15 cellular contexts compared by ENCODE assay signal in the genomic region with DNA sequence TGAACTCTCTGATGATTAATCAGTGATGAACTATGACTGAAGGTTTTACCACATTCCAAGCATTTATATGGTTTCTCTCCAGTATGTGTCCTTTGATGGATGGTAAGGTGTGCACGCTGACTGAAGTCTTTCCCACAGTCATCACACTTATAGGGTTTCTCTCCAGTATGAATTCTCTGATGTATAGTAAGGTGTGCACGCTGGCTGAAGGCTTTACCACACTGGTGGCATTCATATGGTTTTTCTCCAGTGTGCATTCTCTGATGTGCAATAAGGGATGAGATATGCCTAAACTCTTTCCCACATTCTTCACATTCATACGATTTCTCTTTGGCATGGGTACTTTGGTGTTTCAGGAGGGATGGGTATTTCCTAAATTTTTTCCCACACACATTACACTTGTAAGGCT. TPM values are rescaled to one million over a fixed set of nuclear protein-coding genes. Genes with fewer than 3 reads are reported as not detected.
DNase-seq lines count a peak whose midpoint lies in the region; ATAC-seq, FAIRE-seq and TF ChIP-seq lines count a peak whose summit lies in the region.
"Had no signal": no experiment of that assay in that cellular context is flagged by ENCODE, and none has a peak within 500 bp of the region (broad histone marks: within the 10 kb centered on the region; RNA-seq: fewer than 3 reads in every experiment).

No MANE protein-coding gene starts in this region.

- DNase-seq in A549 (ENCODE audit: low read depth in 1 of 2, low spot score in 1 of 2) (peak in 1 of 2 experiments; percentile 24), K562 (ENCODE audit: extremely low read depth in 1 of 4, low spot score in 3 of 4) (no peak), mesendoderm (no peak), D721Med (ENCODE audit: insufficient read length, low spot score) (no peak), heart left ventricle (no peak)
- DNase-seq: 8988T; ACHN; CD4-positive, alpha-beta memory T cell; DND-41; GDM1; GM23248; IMR-90 had no signal

- TF ChIP-seq RAD21 in A549 (conservative IDR thresholded peaks at IDR 0.05 in 1 of 2, IDR thresholded peaks at IDR 0.05 in 1 of 2) (no peak), K562 (CRISPR knock-in tag; conservative IDR thresholded peaks at IDR 0.05 in 1 of 2, IDR thresholded peaks at IDR 0.05 in 1 of 2) (no peak)

- H3K4ac ChIP-seq in mesendoderm (ENCODE audit: low read depth, low read length): no peak overlapping the region

- H3K27ac ChIP-seq in A549 (no peak overlapping the region), HEK293 (ENCODE audit: extremely low read depth, low read depth, low read length) (no peak overlapping the region), K562 (ENCODE audit: extremely low read depth, low read depth, low read length) (no peak overlapping the region), mesendoderm (ENCODE audit: low read depth, low read length) (no peak overlapping the region), heart left ventricle (no peak overlapping the region)
- H3K27ac ChIP-seq: C4-2B, GM23248 had no signal

- H3K4me1 ChIP-seq in A549 (no peaks in the 10 kb centered on the region), HEK293 (ENCODE audit: control insufficient read depth, insufficient read depth, low read length) (no peaks in the 10 kb centered on the region), K562 (replicated peaks in 1 of 2; ENCODE audit: control insufficient read depth in 2 of 2, insufficient read depth in 2 of 2, low read length in 2 of 2) (no peaks in the 10 kb centered on the region), mesendoderm (ENCODE audit: control insufficient read depth, low read depth, low read length) (no peaks in the 10 kb centered on the region), heart left ventricle (no peaks in the 10 kb centered on the region)

- TF ChIP-seq CTCF in A549 (IDR thresholded peaks at IDR 0.05) (no peak), HEK293 (tag by site-specific recombination; IDR thresholded peaks at IDR 0.05) (no peak), K562 (IDR thresholded peaks at IDR 0.05 in 2 of 3, conservative IDR thresholded peaks at IDR 0.05 in 1 of 3; ENCODE audit: insufficient read depth in 2 of 3, low read depth in 1 of 3, low read length in 3 of 3) (no peak), D721Med (IDR thresholded peaks at IDR 0.05; ENCODE audit: insufficient read depth, missing control alignments) (no peak), heart left ventricle (IDR thresholded peaks at IDR 0.05) (no peak)

- H3K56ac ChIP-seq in mesendoderm (ENCODE audit: low read length): no peak overlapping the region

- intact Hi-C loops in K562 (cut with micrococcal nuclease) (no loop called here), heart left ventricle (cut with DNase I) (no loop called here)

- no peaks in the 10 kb centered on the region for H3K9me1 ChIP-seq in K562 (ENCODE audit: control insufficient read depth, insufficient read depth, low read length)

- H3K79me2 ChIP-seq in K562 (ENCODE audit: control insufficient read depth, insufficient read depth, low read length): no peaks in the 10 kb centered on the region
- H3K79me2 ChIP-seq in mesendoderm (ENCODE audit: control insufficient read depth, insufficient read depth, low read length): no peaks in the 10 kb centered on the region

- CTCF ChIA-PET in A549 (lab: Yijun Ruan, JAX) (no interaction called here), HEK293 (lab: Yijun Ruan, JAX) (no interaction called here), K562 (lab: Yijun Ruan, JAX; ENCODE audit: low intra/inter-chr PET ratio) (no interaction called here)

- no peak overlapping the region for H3K18ac ChIP-seq in mesendoderm (ENCODE audit: low read length)

- no TSS peak for BruUV-seq in K562 (replicated peaks; lab: Mats Ljungman, UMichigan)

- TF ChIP-seq POLR2A in A549 (IDR thresholded peaks at IDR 0.05; ENCODE audit: low read length) (no peak), K562 (conservative IDR thresholded peaks at IDR 0.05) (no peak), heart left ventricle (IDR thresholded peaks at IDR 0.05) (no peak)

- TF ChIP-seq EP300 in A549 (IDR thresholded peaks at IDR 0.05): no peak
- no peak for TF ChIP-seq EP300 in K562 (IDR thresholded peaks at IDR 0.05; ENCODE audit: low read length)

- in situ Hi-C loops in K562 (cut with MboI): no loop called here

- H3K9me3 ChIP-seq in A549 (peaks cover 99% of the 10 kb centered on the region), HEK293 (ENCODE audit: control insufficient read depth, insufficient read depth, low read depth, low read length) (peaks cover 24% of the 10 kb centered on the region), K562 (replicated peaks; ENCODE audit: control insufficient read depth, insufficient read depth, low read depth, low read length) (peaks cover 8% of the 10 kb centered on the region), heart left ventricle (peaks cover 12 to 100% (median 96%) of the 10 kb centered on the region in 12 donors)

- ATAC-seq in A549 (no peak), K562 (no peak), GM18858 (IDR thresholded peaks at IDR 0.05; ENCODE audit: unreplicated experiment) (no peak), heart left ventricle (no peak)

- peaks cover 51 to 55% of the 10 kb centered on the region in 2 experiments for H3K36me3 ChIP-seq in HEK293 (ENCODE audit: control insufficient read depth in 2 of 2, insufficient read depth in 1 of 2, low read length in 2 of 2)
- H3K36me3 ChIP-seq in K562 (ENCODE audit: control insufficient read depth, insufficient read depth, low read length): no peaks in the 10 kb centered on the region
- no peaks in the 10 kb centered on the region for H3K36me3 ChIP-seq in mesendoderm (ENCODE audit: control insufficient read depth, insufficient read depth, low read length)
- H3K36me3 ChIP-seq in heart left ventricle: peaks cover 6 to 65% (median 48%) of the 10 kb centered on the region in 9 donors

- H2AFZ ChIP-seq in K562 (ENCODE audit: low read depth, low read length): no peak overlapping the region
- H2AFZ ChIP-seq: GM23248 had no signal

- WGBS in A549 (ENCODE audit: missing lambda C conversion rate): 85% methylated on average over 3 of the region's 3 CpGs
- WGBS in K562 (ENCODE audit: insufficient coverage, low coverage, missing lambda C conversion rate): 3% methylated on average over 3 of the region's 3 CpGs
- no CpG with 5 or more reads among the region's 3 CpGs for WGBS in mesendoderm (ENCODE audit: extremely low coverage, insufficient coverage, low lambda C conversion rate)
- 96 to 99% (median 97%) methylated on average over 3 of the region's 3 CpGs for WGBS in heart left ventricle, 4 donors

- H3K27me3 ChIP-seq in K562 (ENCODE audit: control insufficient read depth in 2 of 2, insufficient read depth in 2 of 2, low read length in 2 of 2) (no peaks in the 10 kb centered on the region), mesendoderm (ENCODE audit: insufficient read depth, low read length, poor library complexity) (no peaks in the 10 kb centered on the region), heart left ventricle (no peaks in the 10 kb centered on the region)

- H2AK5ac ChIP-seq in mesendoderm (ENCODE audit: low read length): no peak overlapping the region

- H2BK5ac ChIP-seq in mesendoderm (ENCODE audit: low read length): no peak overlapping the region

- no peak overlapping the region for H3K4me2 ChIP-seq in A549
- no peak overlapping the region for H3K4me2 ChIP-seq in K562 (ENCODE audit: insufficient read depth, low read length)
- H3K4me2 ChIP-seq in mesendoderm (ENCODE audit: low read length): no peak overlapping the region

- no peak overlapping the region for H3K23ac ChIP-seq in mesendoderm (ENCODE audit: low read length)

- H2BK15ac ChIP-seq in mesendoderm (replicated peaks; ENCODE audit: low read depth): no peak overlapping the region

- no peak overlapping the region for H3K9ac ChIP-seq in K562 (ENCODE audit: insufficient read depth in 1 of 2, low read depth in 2 of 2, low read length in 2 of 2)
- H3K9ac ChIP-seq in mesendoderm (ENCODE audit: low read length): no peak overlapping the region
- H3K9ac ChIP-seq: GM23248 had no signal

- no peak overlapping the region for H4K8ac ChIP-seq in mesendoderm (ENCODE audit: low read depth, low read length)

- POLR2A ChIA-PET in A549 (lab: Yijun Ruan, JAX) (no interaction called here), HEK293 (lab: Yijun Ruan, JAX) (no interaction called here), K562 (lab: Yijun Ruan, JAX) (no interaction called here)

- H3K4me3 ChIP-seq in A549 (no peak overlapping the region), HEK293 (ENCODE audit: low read depth, low read length) (no peak overlapping the region), K562 (no peak overlapping the region), mesendoderm (ENCODE audit: low read length) (peak overlapping the region; percentile 2), heart left ventricle (no peak overlapping the region)
- H3K4me3 ChIP-seq: GM23248 had no signal

- FAIRE-seq in A549 (lab: Jason Lieb, UNC) (no peak), K562 (lab: Jason Lieb, UNC) (no peak), D721Med (lab: Jason Lieb, UNC) (no peak)

- no peak overlapping the region for H2BK120ac ChIP-seq in mesendoderm (ENCODE audit: low read depth, low read length)

- no peaks in the 10 kb centered on the region for H4K20me1 ChIP-seq in K562 (replicated peaks; ENCODE audit: control insufficient read depth, insufficient read depth, low read length)

- H3K79me1 ChIP-seq in mesendoderm (ENCODE audit: low read length): no peaks in the 10 kb centered on the region

- no peak overlapping the region for H4K5ac ChIP-seq in mesendoderm (ENCODE audit: low read length)

RNA-seq across cellular contexts. Expression of gene ZNF287, which starts 16.4 kb away (rescaled TPM):
- polyA plus RNA-seq in A549 (2011; rRNA removed) (16.7 and 17.0 TPM in 2 replicates), A549 (2017; fragmentation: RNase III; extraction: RNeasy Plus Mini Kit Qiagen cat#74134 plus additional on column Dnase treatment) (11.7 to 13.5 TPM (median 12.1 TPM) in 3 replicates), K562 (2011; rRNA removed) (0.21 TPM in 1 of 2 replicates, not detected in the other), K562 (2014; fragmentation: Illumina TruSeq; extraction: Trizol) (0.06 and 0.19 TPM in 2 replicates), K562 (2014; fragmentation: Nextera tagmentation; extraction: Ambion mirVana) (under 1 TPM in 1 of 2 experiments, not detected in 1; 0.18 TPM), K562 (2014; rRNA removed) (0.01 and 0.08 TPM in 2 replicates), heart left ventricle (10 to 100 TPM in 1 of 2 donors, 1 to 10 TPM in 1; 6.1 to 11.8 TPM)
- polyA plus RNA-seq in A549 (2012; cell fraction: cytosol; rRNA removed): 6.0 and 8.4 TPM in 2 replicates
- 6.3 and 7.3 TPM in 2 replicates for polyA plus RNA-seq in A549 (2012; cell fraction: nucleus; rRNA removed)
- polyA minus RNA-seq in A549 (2011; rRNA and poly(A)+ RNA removed): 2.1 and 3.6 TPM in 2 replicates
- not detected in 2 replicates for total RNA-seq in K562 (2011; cell fraction: chromatin; rRNA removed; ENCODE audit: low replicate concordance)
- total RNA-seq in K562 (2011; cell fraction: nucleolus; rRNA removed): 0.13 and 0.67 TPM in 2 replicates
- not detected in 2 replicates for total RNA-seq in K562 (2011; cell fraction: nucleoplasm; rRNA removed)
- total RNA-seq in K562 (2014; rRNA removed) (0.04 and 0.27 TPM in 2 replicates), K562 (2014; rRNA removed; fragmentation: Illumina TruSeq; extraction: Trizol) (not detected in 2 replicates), K562 (2015; rRNA removed; fragmentation: Illumina TruSeq; extraction: Trizol) (0.14 TPM in 1 of 2 replicates, not detected in the other), K562 (2021) (0.18 and 0.22 TPM in 2 replicates), heart left ventricle (10 to 100 TPM in 5 of 9 donors, 1 to 10 TPM in 4; 3.8 to 14.7 (median 10.2) TPM)
- polyA plus RNA-seq in K562 (2011; cell fraction: cytosol; rRNA removed): 0.03 TPM in 1 of 2 replicates, not detected in the other
- 0.17 TPM in 1 of 2 replicates, not detected in the other for polyA plus RNA-seq in K562 (2011; cell fraction: nucleus; rRNA removed)
- 0.12 and 0.26 TPM in 2 replicates for polyA plus RNA-seq in K562 (2012)
- 0.18 TPM in 1 of 2 replicates, not detected in the other for polyA minus RNA-seq in K562 (2011; rRNA and poly(A)+ RNA removed)
- not detected in 2 replicates for polyA minus RNA-seq in K562 (2011; cell fraction: cytosol; rRNA and poly(A)+ RNA removed)
- polyA minus RNA-seq in K562 (2011; cell fraction: nucleus; rRNA and poly(A)+ RNA removed): 0.94 TPM in 1 of 2 replicates, not detected in the other
- polyA plus RNA-seq in mesendoderm (2013, experiment 1 of 2): 3.5 TPM
- polyA plus RNA-seq in mesendoderm (2013, experiment 2 of 2): 2.3 TPM

Comparison
In these comparisons a context has a peak if more than half of its experiments do, and no peak if none do; other contexts are left out.
1. RNA of gene ZNF287, which starts 16.4 kb away (polyA plus RNA-seq): 6.0 to 17.0 TPM in A549 and 6.1 to 11.8 TPM in heart left ventricle; 0.01 to 0.26 TPM in K562; every median in the first group is over 4 times any median in the second.